ENCODE assay signal across 9 cellular contexts in the genomic region with DNA sequence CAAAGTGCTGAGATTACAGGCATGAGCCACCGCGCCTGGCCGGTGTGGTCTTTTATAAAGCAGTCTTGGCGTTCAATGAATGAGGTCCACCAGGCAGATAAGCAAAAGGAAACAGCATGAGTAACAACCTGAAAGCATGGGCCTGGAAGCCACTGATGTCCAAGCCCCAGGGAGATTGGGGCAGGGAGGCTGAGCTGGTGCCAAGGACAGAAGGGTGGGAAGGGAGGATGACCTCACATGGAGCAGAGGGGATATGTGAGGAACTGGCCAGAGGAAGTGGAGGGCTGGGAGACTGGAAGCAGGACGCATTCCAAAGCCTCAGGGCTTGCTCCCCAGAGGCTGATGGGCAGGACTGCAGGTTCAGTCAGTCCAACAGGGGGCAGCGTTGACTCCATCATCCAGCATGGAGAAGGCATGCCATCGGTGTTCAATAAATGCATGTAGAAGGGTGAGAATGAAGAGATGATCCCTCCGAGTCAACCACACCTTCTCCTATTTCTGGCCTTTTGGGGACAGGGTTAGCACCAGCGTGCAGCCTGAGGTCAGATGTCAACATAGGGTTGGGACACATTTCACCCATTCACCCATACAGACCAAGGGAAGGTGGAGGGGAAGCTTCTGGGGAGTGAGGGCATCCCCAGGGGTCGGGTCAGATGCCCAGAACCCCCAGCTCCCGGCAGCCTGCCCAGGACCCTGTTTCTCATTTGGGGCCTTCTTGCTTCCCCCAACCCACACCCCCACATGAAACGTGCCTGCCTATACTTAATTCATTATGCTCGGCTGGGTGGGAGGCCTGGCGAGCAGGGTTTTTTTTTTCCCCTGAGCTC. TPM values are rescaled to one million over a fixed set of nuclear protein-coding genes. Genes with fewer than 3 reads are reported as not detected.
A peak's percentile ranks its signal among the peaks of the same experiment; 100 is the strongest.
DNase-seq lines count a peak whose midpoint lies in the region; ATAC-seq and TF ChIP-seq lines count a peak whose summit lies in the region.
"Had no signal": no experiment of that assay in that cellular context is flagged by ENCODE, and none has a peak within 500 bp of the region (broad histone marks: within the 10 kb centered on the region; RNA-seq: fewer than 3 reads in every experiment).

No MANE protein-coding gene starts in this region.

- H3K27ac ChIP-seq in endodermal cell (ENCODE audit: low read depth, low read length) (no peak overlapping the region), osteoblast (ENCODE audit: low read depth, low read length) (no peak overlapping the region)

- CTCF ChIA-PET in GM10248 (lab: Yijun Ruan, JAX) = interaction anchor here (1.0 to 1.7 kb wide), 4 partner anchors 10 to 61 kb away, joined by 3 to 7 read pairs (median 4); no protein-coding TSS in a partner anchor

- POLR2A ChIA-PET in GM10248 (lab: Yijun Ruan, JAX) = no interaction called here

- H2AFZ ChIP-seq in osteoblast (ENCODE audit: low read length) = no peak overlapping the region

- H3K4me1 ChIP-seq in endodermal cell (ENCODE audit: control insufficient read depth, insufficient read depth, low read length) (no peaks in the 10 kb centered on the region), osteoblast (ENCODE audit: insufficient read depth, low read length) (peaks cover 15% of the 10 kb centered on the region)

- H3K79me2 ChIP-seq in osteoblast (ENCODE audit: insufficient read depth, low read length) = no peaks in the 10 kb centered on the region

- H3K9ac ChIP-seq in endodermal cell (ENCODE audit: extremely low read depth, low read length, poor library complexity, severe bottlenecking) = no peak overlapping the region

- H3K27me3 Mint-ChIP-seq in endodermal cell (ENCODE audit: insufficient read depth) = peaks cover 1% of the 10 kb centered on the region

- no peaks in the 10 kb centered on the region for H3K9me3 Mint-ChIP-seq in endodermal cell

- H3K36me3 Mint-ChIP-seq in endodermal cell (ENCODE audit: low read depth) = no peaks in the 10 kb centered on the region

- H3K4me1 Mint-ChIP-seq in endodermal cell = peaks cover 20% of the 10 kb centered on the region

- no peaks in the 10 kb centered on the region for H3K9me3 ChIP-seq in endodermal cell (ENCODE audit: control insufficient read depth, low read length)
- H3K9me3 ChIP-seq in osteoblast (ENCODE audit: low read depth, low read length) = no peaks in the 10 kb centered on the region

- TF ChIP-seq CTCF in GM10248 (IDR thresholded peaks at IDR 0.05; ENCODE audit: control extremely low read depth, extremely low read depth, low read depth, missing control alignments) (peak; percentile 45), endodermal cell (conservative IDR thresholded peaks at IDR 0.05) (peak; percentile 85), osteoblast (IDR thresholded peaks at IDR 0.05; ENCODE audit: extremely low read depth, low read depth, low read length) (peak; percentile 67)

- H3K36me3 ChIP-seq in endodermal cell (ENCODE audit: control insufficient read depth, insufficient read depth, low read length) (no peaks in the 10 kb centered on the region), osteoblast (ENCODE audit: insufficient read depth, low read length) (no peaks in the 10 kb centered on the region)

- no peaks in the 10 kb centered on the region for H3K27me3 ChIP-seq in endodermal cell (ENCODE audit: control insufficient read depth, insufficient read depth, low read length, poor library complexity, severe bottlenecking)
- no peaks in the 10 kb centered on the region for H3K27me3 ChIP-seq in osteoblast (ENCODE audit: insufficient read depth, low read length)

- no peak overlapping the region for H3K4me3 Mint-ChIP-seq in endodermal cell

- in situ Hi-C loops in KBM-7 (cut with MboI; ENCODE audit: low pct_unique_long_range_greater_than_20kb, low sequenced_read_pairs) = no loop called here

- H3K4me3 ChIP-seq in endodermal cell (ENCODE audit: low read length) (no peak overlapping the region), osteoblast (ENCODE audit: insufficient read depth, low read length) (no peak overlapping the region)

- ATAC-seq in HG02884 (IDR thresholded peaks at IDR 0.05; ENCODE audit: unreplicated experiment) = no peak
- ATAC-seq in GM19395 (IDR thresholded peaks at IDR 0.05; ENCODE audit: unreplicated experiment) = no peak
- ATAC-seq: Panc1 had no signal

- no peaks in the 10 kb centered on the region for H4K20me1 ChIP-seq in osteoblast (ENCODE audit: insufficient read depth, low read length)

- DNase-seq in GM10248 (ENCODE audit: extremely low spot score) (no peak), NCI-H69 (lab: John Stamatoyannopoulos, UW) (peak; percentile 17), endodermal cell (peak; percentile 92), osteoblast (ENCODE audit: insufficient read length, low spot score, missing footprints) (peak; percentile 95), KBM-7 (no peak), NCI-H1105 treated with DMSO at 0.1 percent for 48 hours (lab: John Stamatoyannopoulos, UW) (no peak)

- H3K4me2 ChIP-seq in osteoblast (ENCODE audit: insufficient read depth, low read length) = no peak overlapping the region

- WGBS in endodermal cell (ENCODE audit: insufficient coverage in 1 of 2, insufficient read length in 1 of 2), 2 experiments = 82 to 84% methylated on average over 8 to 13 of the region's 14 CpGs

- H3K27ac Mint-ChIP-seq in endodermal cell = peak overlapping the region; percentile 67

RNA-seq across cellular contexts. Expression of a gene that starts 14.8 kb away (rescaled TPM):
- total RNA-seq in endodermal cell = 1 to 10 TPM; 1.6 to 2.3 TPM
- 1.4 TPM for polyA plus RNA-seq in endodermal cell (2013, experiment 1 of 2)
- 0.70 TPM for polyA plus RNA-seq in endodermal cell (2013, experiment 2 of 2)
- total RNA-seq in osteoblast = not detected in 2 replicates

RNA-seq across cellular contexts. Expression of a gene that starts 29.0 kb away (rescaled TPM):
- total RNA-seq in endodermal cell (1 to 10 TPM in 1 of 2 donors, under 1 TPM in 1; 0.69 to 4.8 TPM), osteoblast (0.29 and 0.36 TPM in 2 replicates)
- polyA plus RNA-seq in endodermal cell (2013, experiment 1 of 2) = 5.2 TPM
- 4.3 TPM for polyA plus RNA-seq in endodermal cell (2013, experiment 2 of 2)

Comparison
In these comparisons a context has a peak if more than half of its experiments do, and no peak if none do; other contexts are left out.
1. DNase-seq: peak in NCI-H69 (single experiment), endodermal cell (single experiment) and osteoblast (single experiment); none in GM10248 (single experiment), KBM-7 (single experiment) and NCI-H1105 treated with DMSO at 0.1 percent for 48 hours (single experiment).
2. Peak in every context shown above with its lines, with median percentiles within 50 percentile points of each other: CTCF ChIP-seq.